In genomic region chrX:38102875-38103274, GRCh38 we compare ENCODE assay signal across 24 cellular contexts.
"Had no signal": no experiment of that assay in that cellular context is flagged by ENCODE, and none has a peak within 500 bp of the region (broad histone marks: within the 10 kb centered on the region; RNA-seq: fewer than 3 reads in every experiment).

No MANE protein-coding gene starts in this region.

- H3K4me2 ChIP-seq: smooth muscle cell had no signal

- ATAC-seq: naive thymus-derived CD8-positive, alpha-beta T cell; psoas muscle had no signal

- H3K4me1 ChIP-seq: colonic mucosa, parathyroid adenoma, psoas muscle, right atrium auricular region, tibial nerve had no signal

- H3K9ac ChIP-seq: parathyroid adenoma had no signal

- H3K4me3 ChIP-seq: colonic mucosa, dorsolateral prefrontal cortex, psoas muscle, right atrium auricular region, smooth muscle cell, tibial nerve had no signal

- H2AFZ ChIP-seq: parathyroid adenoma had no signal

- FAIRE-seq: keratinocyte, TTC549 had no signal

- H3K79me2 ChIP-seq: parathyroid adenoma had no signal

- H3K27me3 ChIP-seq: colonic mucosa, right atrium auricular region, tibial nerve had no signal

- DNase-seq: activated CD4-positive, alpha-beta T cell treated with anti-CD3 and anti-CD28 coated beads for 4 hours; activated CD4-positive, alpha-beta T cell treated with anti-CD3 and anti-CD28 coated beads, Interleukin-2, amount 50 U/mL, for 4 hours; activated gamma-delta T cell; activated naive CD4-positive, alpha-beta T cell treated with anti-CD3 and anti-CD28 coated beads, Interleukin-2, amount 50 U/mL, for 16 hours; activated T-cell treated with anti-CD3 and anti-CD28 coated beads for 4 hours; colonic mucosa; dorsolateral prefrontal cortex; effector memory CD4-positive, alpha-beta T cell; erythroblast; head of caudate nucleus; hippocampal formation; naive thymus-derived CD8-positive, alpha-beta T cell; nucleus accumbens; psoas muscle; stimulated activated CD4-positive, alpha-beta T cell treated with anti-CD3 and anti-CD28 coated beads, Interleukin-1b, Interleukin-23, amount 100 ng/mL, for 48 hours; stimulated activated naive CD4-positive, alpha-beta T cell treated with Interleukin-2 at 50 U/mL for 16 hours; T-helper 9 cell had no signal

- H3K36me3 ChIP-seq: colonic mucosa, right atrium auricular region, tibial nerve had no signal

- H3K9me3 ChIP-seq: colonic mucosa, psoas muscle, tibial nerve had no signal

- H3K27ac ChIP-seq: colonic mucosa, dorsolateral prefrontal cortex, parathyroid adenoma, psoas muscle, right atrium auricular region, tibial nerve, VCaP had no signal
